In genomic region chr11:80990885-80991284, GRCh38 we compare ENCODE assay signal across 25 cellular contexts.
DNase-seq lines count a peak whose midpoint lies in the region; ATAC-seq, FAIRE-seq and TF ChIP-seq lines count a peak whose summit lies in the region.
"Had no signal": no experiment of that assay in that cellular context is flagged by ENCODE, and none has a peak within 500 bp of the region (broad histone marks: within the 10 kb centered on the region; RNA-seq: fewer than 3 reads in every experiment).

No MANE protein-coding gene starts in this region.

- no peaks in the 10 kb centered on the region for H3K9me3 ChIP-seq in HEK293 (ENCODE audit: control insufficient read depth, insufficient read depth, low read depth, low read length)
- H3K9me3 ChIP-seq in K562 (replicated peaks; ENCODE audit: control insufficient read depth, insufficient read depth, low read depth, low read length), result no peaks in the 10 kb centered on the region
- H3K9me3 ChIP-seq: BE2C, BLaER1 had no signal

- H4K8ac ChIP-seq in mesendoderm (ENCODE audit: low read depth, low read length), result no peak overlapping the region

- ATAC-seq in K562 (no peak), HG03520 (IDR thresholded peaks at IDR 0.05; ENCODE audit: unreplicated experiment) (no peak)
- ATAC-seq: GM12878 had no signal

- no peak overlapping the region for H3K56ac ChIP-seq in mesendoderm (ENCODE audit: low read length)

- no peaks in the 10 kb centered on the region for H3K36me3 ChIP-seq in HEK293 (ENCODE audit: control insufficient read depth in 2 of 2, insufficient read depth in 1 of 2, low read length in 2 of 2)
- H3K36me3 ChIP-seq in K562 (ENCODE audit: control insufficient read depth, insufficient read depth, low read length), result no peaks in the 10 kb centered on the region
- no peaks in the 10 kb centered on the region for H3K36me3 ChIP-seq in mesendoderm (ENCODE audit: control insufficient read depth, insufficient read depth, low read length)
- H3K36me3 ChIP-seq: BE2C, BLaER1 had no signal

- no peak for DNase-seq in K562 (ENCODE audit: extremely low read depth in 1 of 4, low spot score in 3 of 4)
- no peak for DNase-seq in mesendoderm
- DNase-seq in HPDE6-E6E7 (ENCODE audit: extremely low spot score), result no peak
- DNase-seq: 8988T; ACHN; BE2C; C1 segment of cervical spinal cord; CD4-positive, alpha-beta memory T cell; CD4-positive, CD25-positive, alpha-beta regulatory T cell; CD8-positive, alpha-beta memory T cell; COR-L47; DMS 273 treated with DMSO at 0.1 percent for 48 hours; DMS153; DMS53; DMS79; DND-41; EL; GDM1 had no signal

- intact Hi-C loops in K562 (cut with micrococcal nuclease), result no loop called here

- POLR2A ChIA-PET in HEK293 (lab: Yijun Ruan, JAX) (no interaction called here), K562 (lab: Yijun Ruan, JAX) (no interaction called here)

- TF ChIP-seq CTCF in HEK293 (tag by site-specific recombination; IDR thresholded peaks at IDR 0.05), result no peak
- TF ChIP-seq CTCF in K562 (IDR thresholded peaks at IDR 0.05 in 2 of 3, conservative IDR thresholded peaks at IDR 0.05 in 1 of 3; ENCODE audit: insufficient read depth in 2 of 3, low read depth in 1 of 3, low read length in 3 of 3), result no peak

- H2BK120ac ChIP-seq in mesendoderm (ENCODE audit: low read depth, low read length), result peak overlapping the region; percentile 15

- H3K18ac ChIP-seq in mesendoderm (ENCODE audit: low read length), result no peak overlapping the region

- no TSS peak for BruUV-seq in K562 (replicated peaks; lab: Mats Ljungman, UMichigan)

- H3K23ac ChIP-seq in mesendoderm (ENCODE audit: low read length), result no peak overlapping the region

- H3K4me2 ChIP-seq in K562 (ENCODE audit: insufficient read depth, low read length) (no peak overlapping the region), mesendoderm (ENCODE audit: low read length) (no peak overlapping the region)
- H3K4me2 ChIP-seq: BLaER1 had no signal

- no peaks in the 10 kb centered on the region for H3K27me3 ChIP-seq in K562 (ENCODE audit: control insufficient read depth in 2 of 2, insufficient read depth in 2 of 2, low read length in 2 of 2)
- no peaks in the 10 kb centered on the region for H3K27me3 ChIP-seq in mesendoderm (ENCODE audit: insufficient read depth, low read length, poor library complexity)
- H3K27me3 ChIP-seq: BE2C, BLaER1 had no signal

- H4K20me1 ChIP-seq in K562 (replicated peaks; ENCODE audit: control insufficient read depth, insufficient read depth, low read length), result no peaks in the 10 kb centered on the region
- H4K20me1 ChIP-seq: BLaER1 had no signal

- no peaks in the 10 kb centered on the region for H3K4me1 ChIP-seq in HEK293 (ENCODE audit: control insufficient read depth, insufficient read depth, low read length)
- no peaks in the 10 kb centered on the region for H3K4me1 ChIP-seq in K562 (replicated peaks in 1 of 2; ENCODE audit: control insufficient read depth in 2 of 2, insufficient read depth in 2 of 2, low read length in 2 of 2)
- peaks cover 3% of the 10 kb centered on the region for H3K4me1 ChIP-seq in mesendoderm (ENCODE audit: control insufficient read depth, low read depth, low read length)
- H3K4me1 ChIP-seq: BE2C, BLaER1 had no signal

- 0% methylated on average over 1 of the region's 2 CpGs for WGBS in K562 (ENCODE audit: insufficient coverage, low coverage, missing lambda C conversion rate)
- WGBS in mesendoderm (ENCODE audit: extremely low coverage, insufficient coverage, low lambda C conversion rate), result no CpG with 5 or more reads among the region's 2 CpGs

- no peak for FAIRE-seq in K562 (lab: Jason Lieb, UNC)
- FAIRE-seq: A204.1, GM12878, GM12892, GM18507 had no signal

- H3K4me3 ChIP-seq in HEK293 (ENCODE audit: low read depth, low read length) (no peak overlapping the region), K562 (no peak overlapping the region), mesendoderm (ENCODE audit: low read length) (no peak overlapping the region)
- H3K4me3 ChIP-seq: BLaER1, GM12878 had no signal

- H3K79me2 ChIP-seq in K562 (ENCODE audit: control insufficient read depth, insufficient read depth, low read length) (no peaks in the 10 kb centered on the region), mesendoderm (ENCODE audit: control insufficient read depth, insufficient read depth, low read length) (no peaks in the 10 kb centered on the region)

- TF ChIP-seq EP300 in K562 (IDR thresholded peaks at IDR 0.05; ENCODE audit: low read length), result no peak

- H3K79me1 ChIP-seq in mesendoderm (ENCODE audit: low read length), result no peaks in the 10 kb centered on the region

- no peak overlapping the region for H2AK5ac ChIP-seq in mesendoderm (ENCODE audit: low read length)

- no peak overlapping the region for H4K5ac ChIP-seq in mesendoderm (ENCODE audit: low read length)

- no peak overlapping the region for H2AFZ ChIP-seq in K562 (ENCODE audit: low read depth, low read length)

- no peak overlapping the region for H2BK5ac ChIP-seq in mesendoderm (ENCODE audit: low read length)

- TF ChIP-seq RAD21 in K562 (CRISPR knock-in tag; conservative IDR thresholded peaks at IDR 0.05 in 1 of 2, IDR thresholded peaks at IDR 0.05 in 1 of 2), result no peak

- H3K4ac ChIP-seq in mesendoderm (ENCODE audit: low read depth, low read length), result no peak overlapping the region

- CTCF ChIA-PET in HEK293 (lab: Yijun Ruan, JAX), result no interaction called here
- CTCF ChIA-PET in K562 (lab: Yijun Ruan, JAX; ENCODE audit: low intra/inter-chr PET ratio), result no interaction called here

- H3K9ac ChIP-seq in K562 (ENCODE audit: insufficient read depth in 1 of 2, low read depth in 2 of 2, low read length in 2 of 2), result no peak overlapping the region
- H3K9ac ChIP-seq in mesendoderm (ENCODE audit: low read length), result no peak overlapping the region
- H3K9ac ChIP-seq: BLaER1 had no signal

- H3K9me1 ChIP-seq in K562 (ENCODE audit: control insufficient read depth, insufficient read depth, low read length), result no peaks in the 10 kb centered on the region

- in situ Hi-C loops in K562 (cut with MboI), result no loop called here

- no peak overlapping the region for H3K27ac ChIP-seq in HEK293 (ENCODE audit: extremely low read depth, low read depth, low read length)
- no peak overlapping the region for H3K27ac ChIP-seq in K562 (ENCODE audit: extremely low read depth, low read depth, low read length)
- H3K27ac ChIP-seq in mesendoderm (ENCODE audit: low read depth, low read length), result no peak overlapping the region
- H3K27ac ChIP-seq: BLaER1 had no signal

- no peak for TF ChIP-seq POLR2A in K562 (conservative IDR thresholded peaks at IDR 0.05)

- no peak overlapping the region for H2BK15ac ChIP-seq in mesendoderm (replicated peaks; ENCODE audit: low read depth)

TF ChIP-seq in HEK293, 187 proteins besides CTCF, POLR2A, EP300 and RAD21:
- TF ChIP-seq ZNF292 (tag by site-specific recombination; IDR thresholded peaks at IDR 0.05; ENCODE audit: borderline replicate concordance, low read depth), result no peak
- TF ChIP-seq ZNF600 (tag by site-specific recombination; IDR thresholded peaks at IDR 0.05), result no peak
- no peak for TF ChIP-seq ZNF704 (tag by site-specific recombination; IDR thresholded peaks at IDR 0.05)
- no peak for TF ChIP-seq ZNF138 (tag by site-specific recombination; IDR thresholded peaks at IDR 0.05; ENCODE audit: borderline replicate concordance)
- no peak for TF ChIP-seq ZNF596 (tag by site-specific recombination; IDR thresholded peaks at IDR 0.05)
- TF ChIP-seq ZNF10 (tag by site-specific recombination; IDR thresholded peaks at IDR 0.05), result peak; percentile 92

TF ChIP-seq in K562, 482 proteins besides CTCF, POLR2A, EP300 and RAD21:
- TF ChIP-seq ZNF282 (CRISPR knock-in tag; IDR thresholded peaks at IDR 0.05) (no peak), ZNF134 (CRISPR knock-in tag; conservative IDR thresholded peaks at IDR 0.05) (peak; percentile 93)
TF ChIP-seq in K562: peak in this region for 1.
